Comparison of ENCODE assay signal across 8 cellular contexts in genomic region chr19:36086326-36086725, GRCh38. TPM values are rescaled to one million over a fixed set of nuclear protein-coding genes. Genes with fewer than 3 reads are reported as not detected.
"Had no signal": no experiment of that assay in that cellular context is flagged by ENCODE, and none has a peak within 500 bp of the region (broad histone marks: within the 10 kb centered on the region; RNA-seq: fewer than 3 reads in every experiment).

No MANE protein-coding gene starts in this region.

- H3K4me3 Mint-ChIP-seq: GM23338, H9, HFFc6, IgD-negative memory B cell had no signal

- H3K27ac Mint-ChIP-seq: GM23338, H9, HFFc6, IgD-negative memory B cell had no signal

- H3K4me2 ChIP-seq: GM23338 had no signal

- DNase-seq: H9, HCEC 1CT, HFFc6, KBM-7 had no signal

- H3K27me3 Mint-ChIP-seq: IgD-negative memory B cell had no signal

- H2AFZ ChIP-seq: GM23338 had no signal

- H3K9me3 Mint-ChIP-seq: GM23338, H9, HFFc6, IgD-negative memory B cell had no signal

- H3K4me1 Mint-ChIP-seq: GM23338, H9 had no signal

- H3K4me3 ChIP-seq: GM23338 had no signal

- ATAC-seq: GM23338 had no signal

RNA-seq across cellular contexts. Expression of gene OVOL3, which starts 24.6 kb away (rescaled TPM):
- total RNA-seq: GM23338, H1, H9, HFFc6, HT-29 had no signal
- polyA plus RNA-seq: GM23338, IgD-negative memory B cell had no signal
